In genomic region chr19:3503036-3503572, GRCh38 we compare ENCODE assay signal across 2 cellular contexts.
TF ChIP-seq lines count a peak whose summit lies in the region.

No MANE protein-coding gene starts in this region.

TF ChIP-seq in IMR-90, 13 proteins besides CTCF, POLR2A, EP300 and RAD21:
- TF ChIP-seq SMC3 (IDR thresholded peaks at IDR 0.05; ENCODE audit: low read depth, low read length) (no peak), RCOR1 (IDR thresholded peaks at IDR 0.05; ENCODE audit: insufficient replicate concordance, low read length) (no peak), FOS (IDR thresholded peaks at IDR 0.05; ENCODE audit: low read depth, low read length) (no peak), NFE2L2 (IDR thresholded peaks at IDR 0.05; ENCODE audit: low read depth, low read length) (no peak), MXI1 (IDR thresholded peaks at IDR 0.05; ENCODE audit: borderline replicate concordance, low read depth, low read length) (no peak), RFX5 (IDR thresholded peaks at IDR 0.05; ENCODE audit: low read depth, low read length) (no peak), CHD1 (IDR thresholded peaks at IDR 0.05; ENCODE audit: low read depth, low read length) (no peak), MAFK (IDR thresholded peaks at IDR 0.05; ENCODE audit: low read depth, low read length) (peak; percentile 44; the same call in 1 of the 2 replicates)
- TF ChIP-seq, protein P1, sequence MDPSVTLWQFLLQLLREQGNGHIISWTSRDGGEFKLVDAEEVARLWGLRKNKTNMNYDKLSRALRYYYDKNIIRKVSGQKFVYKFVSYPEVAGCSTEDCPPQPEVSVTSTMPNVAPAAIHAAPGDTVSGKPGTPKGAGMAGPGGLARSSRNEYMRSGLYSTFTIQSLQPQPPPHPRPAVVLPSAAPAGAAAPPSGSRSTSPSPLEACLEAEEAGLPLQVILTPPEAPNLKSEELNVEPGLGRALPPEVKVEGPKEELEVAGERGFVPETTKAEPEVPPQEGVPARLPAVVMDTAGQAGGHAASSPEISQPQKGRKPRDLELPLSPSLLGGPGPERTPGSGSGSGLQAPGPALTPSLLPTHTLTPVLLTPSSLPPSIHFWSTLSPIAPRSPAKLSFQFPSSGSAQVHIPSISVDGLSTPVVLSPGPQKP (IDR thresholded peaks at IDR 0.05; ENCODE audit: borderline replicate concordance, low read depth, low read length) = no peak
TF ChIP-seq in IMR-90: peak in this region for 1.

TF ChIP-seq in K562, 482 proteins besides CTCF, POLR2A, EP300 and RAD21 (continues in another document):
- TF ChIP-seq RB1 (IDR thresholded peaks at IDR 0.05; ENCODE audit: low read depth) = no peak
- peak; percentile 19 to 63; a peak in 2 of 4 replicates for TF ChIP-seq RCOR1 (IDR thresholded peaks at IDR 0.05; ENCODE audit: borderline replicate concordance in 1 of 2, low read depth in 2 of 2, low read length in 2 of 2)
- no peak for TF ChIP-seq CHAMP1 (IDR thresholded peaks at IDR 0.05)
- TF ChIP-seq NFRKB (IDR thresholded peaks at IDR 0.05; ENCODE audit: low read depth) = no peak
- no peak for TF ChIP-seq CXXC5 (CRISPR knock-in tag; IDR thresholded peaks at IDR 0.05)
- no peak for TF ChIP-seq POLR2AphosphoS2 (IDR thresholded peaks at IDR 0.05; ENCODE audit: low read length)
- no peak for TF ChIP-seq ZNF121 (CRISPR knock-in tag; conservative IDR thresholded peaks at IDR 0.05)
- no peak for TF ChIP-seq YY1 (IDR thresholded peaks at IDR 0.05; ENCODE audit: borderline replicate concordance in 1 of 3, control insufficient read depth in 1 of 3, extremely low read depth in 1 of 3, insufficient read depth in 3 of 3, insufficient read length in 1 of 3, insufficient replicate concordance in 2 of 3, low read depth in 1 of 3, low read length in 2 of 3)
- peak; percentile 25 for TF ChIP-seq MAFF (IDR thresholded peaks at IDR 0.05; ENCODE audit: low read length)
- no peak for TF ChIP-seq ATF1 (CRISPR knock-in tag; IDR thresholded peaks at IDR 0.05)
- 0 out of 2 replicates have a peak, but pooled peaks have one; percentile 30 for TF ChIP-seq ATF1 (tag; IDR thresholded peaks at IDR 0.05)
- TF ChIP-seq ZNF24 (IDR thresholded peaks at IDR 0.05) = no peak
- no peak for TF ChIP-seq E2F6 (IDR thresholded peaks at IDR 0.05; ENCODE audit: borderline replicate concordance in 1 of 2, extremely low read depth in 1 of 2, insufficient read depth in 1 of 2, insufficient read length in 1 of 2, low read depth in 1 of 2, low read length in 1 of 2, poor library complexity in 1 of 2, severe bottlenecking in 1 of 2)
- no peak for TF ChIP-seq ARHGAP35 (IDR thresholded peaks at IDR 0.05; ENCODE audit: partially characterized antibody)
- TF ChIP-seq ZNF778 (CRISPR knock-in tag; IDR thresholded peaks at IDR 0.05) = no peak
- no peak for TF ChIP-seq SAFB (IDR thresholded peaks at IDR 0.05; ENCODE audit: borderline replicate concordance, low read depth, low read length)
- 0 out of 2 replicates have a peak, but pooled peaks have one; percentile 29 for TF ChIP-seq MAFG (tag; conservative IDR thresholded peaks at IDR 0.05)
- no peak for TF ChIP-seq FOXK1 (CRISPR knock-in tag; IDR thresholded peaks at IDR 0.05; ENCODE audit: borderline replicate concordance)
- peak; percentile 93 for TF ChIP-seq ZEB2 (IDR thresholded peaks at IDR 0.05)
- TF ChIP-seq ATF7 (IDR thresholded peaks at IDR 0.05) = peak; percentile 44; the same call in 1 of the 2 replicates
- no peak for TF ChIP-seq KDM2B (CRISPR knock-in tag; IDR thresholded peaks at IDR 0.05)
- no peak for TF ChIP-seq SNAPC5 (CRISPR knock-in tag; IDR thresholded peaks at IDR 0.05)
- TF ChIP-seq SRSF1 (IDR thresholded peaks at IDR 0.05; ENCODE audit: low read depth, low read length) = no peak
- no peak for TF ChIP-seq PTTG1 (tag; IDR thresholded peaks at IDR 0.05; ENCODE audit: low read depth)
- no peak for TF ChIP-seq MED1 (CRISPR knock-in tag; IDR thresholded peaks at IDR 0.05; ENCODE audit: borderline replicate concordance)
- no peak for TF ChIP-seq KAT7 (CRISPR knock-in tag; IDR thresholded peaks at IDR 0.05; ENCODE audit: borderline replicate concordance)
- peak; percentile 56 for TF ChIP-seq ARID1B (IDR thresholded peaks at IDR 0.05)
- no peak for TF ChIP-seq GTF2A2 (tag; IDR thresholded peaks at IDR 0.05)
- 0 out of 2 replicates have a peak, but pooled peaks have one; percentile 18 for TF ChIP-seq MTA1 (IDR thresholded peaks at IDR 0.05; ENCODE audit: borderline replicate concordance)
- TF ChIP-seq HDGF (IDR thresholded peaks at IDR 0.05) = no peak
- TF ChIP-seq ZFX (CRISPR knock-in tag; IDR thresholded peaks at IDR 0.05) = no peak; the same call in 1 of the 2 replicates
- no peak for TF ChIP-seq ZC3H4 (CRISPR knock-in tag; IDR thresholded peaks at IDR 0.05; ENCODE audit: borderline replicate concordance)
- peak; percentile 82 for TF ChIP-seq CBFA2T2 (conservative IDR thresholded peaks at IDR 0.05)
- TF ChIP-seq ZNF274 (IDR thresholded peaks at IDR 0.05; ENCODE audit: borderline replicate concordance, low read depth, low read length) = no peak
- no peak for TF ChIP-seq HDAC8 (tag; IDR thresholded peaks at IDR 0.05)
- no peak for TF ChIP-seq DIDO1 (tag; IDR thresholded peaks at IDR 0.05; ENCODE audit: low read depth)
- no peak for TF ChIP-seq FOXJ2 (tag; IDR thresholded peaks at IDR 0.05)
- TF ChIP-seq, protein P2, sequence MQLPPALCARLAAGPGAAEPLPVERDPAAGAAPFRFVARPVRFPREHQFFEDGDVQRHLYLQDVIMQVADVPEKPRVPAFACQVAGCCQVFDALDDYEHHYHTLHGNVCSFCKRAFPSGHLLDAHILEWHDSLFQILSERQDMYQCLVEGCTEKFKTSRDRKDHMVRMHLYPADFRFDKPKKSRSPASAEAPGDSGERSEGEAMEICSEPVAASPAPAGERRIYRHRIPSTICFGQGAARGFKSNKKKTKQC (CRISPR knock-in tag; IDR thresholded peaks at IDR 0.05) = no peak
- TF ChIP-seq PYGO2 (tag; IDR thresholded peaks at IDR 0.05) = no peak
- TF ChIP-seq TFAP4 (CRISPR knock-in tag; IDR thresholded peaks at IDR 0.05; ENCODE audit: borderline replicate concordance) = peak; percentile 30
- peak; percentile 69 for TF ChIP-seq TCF3 (CRISPR knock-in tag; IDR thresholded peaks at IDR 0.05)
- no peak for TF ChIP-seq ZNF431 (CRISPR knock-in tag; IDR thresholded peaks at IDR 0.05)
- no peak for TF ChIP-seq ZBTB11 (CRISPR knock-in tag; IDR thresholded peaks at IDR 0.05)
- peak; percentile 61 for TF ChIP-seq NCOR1 (IDR thresholded peaks at IDR 0.05)
- TF ChIP-seq CTBP1 (IDR thresholded peaks at IDR 0.05; ENCODE audit: borderline replicate concordance) = peak; percentile 97
- peak; percentile 81 to 82 for TF ChIP-seq KDM1A (IDR thresholded peaks at IDR 0.05)
- no peak for TF ChIP-seq NCOA6 (IDR thresholded peaks at IDR 0.05)
- no peak; the same call in 1 of the 2 replicates for TF ChIP-seq CREB1 (IDR thresholded peaks at IDR 0.05)
- no peak for TF ChIP-seq CREB1 (CRISPR knock-in tag; IDR thresholded peaks at IDR 0.05)
- no peak for TF ChIP-seq PTBP1 (IDR thresholded peaks at IDR 0.05; ENCODE audit: low read depth, low read length)
- TF ChIP-seq, protein P3, sequence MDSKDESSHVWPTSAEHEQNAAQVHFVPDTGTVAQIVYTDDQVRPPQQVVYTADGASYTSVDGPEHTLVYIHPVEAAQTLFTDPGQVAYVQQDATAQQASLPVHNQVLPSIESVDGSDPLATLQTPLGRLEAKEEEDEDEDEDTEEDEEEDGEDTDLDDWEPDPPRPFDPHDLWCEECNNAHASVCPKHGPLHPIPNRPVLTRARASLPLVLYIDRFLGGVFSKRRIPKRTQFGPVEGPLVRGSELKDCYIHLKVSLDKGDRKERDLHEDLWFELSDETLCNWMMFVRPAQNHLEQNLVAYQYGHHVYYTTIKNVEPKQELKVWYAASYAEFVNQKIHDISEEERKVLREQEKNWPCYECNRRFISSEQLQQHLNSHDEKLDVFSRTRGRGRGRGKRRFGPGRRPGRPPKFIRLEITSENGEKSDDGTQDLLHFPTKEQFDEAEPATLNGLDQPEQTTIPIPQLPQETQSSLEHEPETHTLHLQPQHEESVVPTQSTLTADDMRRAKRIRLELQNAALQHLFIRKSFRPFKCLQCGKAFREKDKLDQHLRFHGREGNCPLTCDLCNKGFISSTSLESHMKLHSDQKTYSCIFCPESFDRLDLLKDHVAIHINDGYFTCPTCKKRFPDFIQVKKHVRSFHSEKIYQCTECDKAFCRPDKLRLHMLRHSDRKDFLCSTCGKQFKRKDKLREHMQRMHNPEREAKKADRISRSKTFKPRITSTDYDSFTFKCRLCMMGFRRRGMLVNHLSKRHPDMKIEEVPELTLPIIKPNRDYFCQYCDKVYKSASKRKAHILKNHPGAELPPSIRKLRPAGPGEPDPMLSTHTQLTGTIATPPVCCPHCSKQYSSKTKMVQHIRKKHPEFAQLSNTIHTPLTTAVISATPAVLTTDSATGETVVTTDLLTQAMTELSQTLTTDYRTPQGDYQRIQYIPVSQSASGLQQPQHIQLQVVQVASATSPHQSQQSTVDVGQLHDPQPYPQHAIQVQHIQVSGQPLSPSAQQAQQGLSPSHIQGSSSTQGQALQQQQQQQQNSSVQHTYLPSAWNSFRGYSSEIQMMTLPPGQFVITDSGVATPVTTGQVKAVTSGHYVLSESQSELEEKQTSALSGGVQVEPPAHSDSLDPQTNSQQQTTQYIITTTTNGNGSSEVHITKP (IDR thresholded peaks at IDR 0.05; ENCODE audit: partially characterized antibody) = no peak
- TF ChIP-seq, protein P4, sequence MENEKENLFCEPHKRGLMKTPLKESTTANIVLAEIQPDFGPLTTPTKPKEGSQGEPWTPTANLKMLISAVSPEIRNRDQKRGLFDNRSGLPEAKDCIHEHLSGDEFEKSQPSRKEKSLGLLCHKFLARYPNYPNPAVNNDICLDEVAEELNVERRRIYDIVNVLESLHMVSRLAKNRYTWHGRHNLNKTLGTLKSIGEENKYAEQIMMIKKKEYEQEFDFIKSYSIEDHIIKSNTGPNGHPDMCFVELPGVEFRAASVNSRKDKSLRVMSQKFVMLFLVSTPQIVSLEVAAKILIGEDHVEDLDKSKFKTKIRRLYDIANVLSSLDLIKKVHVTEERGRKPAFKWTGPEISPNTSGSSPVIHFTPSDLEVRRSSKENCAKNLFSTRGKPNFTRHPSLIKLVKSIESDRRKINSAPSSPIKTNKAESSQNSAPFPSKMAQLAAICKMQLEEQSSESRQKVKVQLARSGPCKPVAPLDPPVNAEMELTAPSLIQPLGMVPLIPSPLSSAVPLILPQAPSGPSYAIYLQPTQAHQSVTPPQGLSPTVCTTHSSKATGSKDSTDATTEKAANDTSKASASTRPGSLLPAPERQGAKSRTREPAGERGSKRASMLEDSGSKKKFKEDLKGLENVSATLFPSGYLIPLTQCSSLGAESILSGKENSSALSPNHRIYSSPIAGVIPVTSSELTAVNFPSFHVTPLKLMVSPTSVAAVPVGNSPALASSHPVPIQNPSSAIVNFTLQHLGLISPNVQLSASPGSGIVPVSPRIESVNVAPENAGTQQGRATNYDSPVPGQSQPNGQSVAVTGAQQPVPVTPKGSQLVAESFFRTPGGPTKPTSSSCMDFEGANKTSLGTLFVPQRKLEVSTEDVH (IDR thresholded peaks at IDR 0.05; ENCODE audit: low read depth, partially characterized antibody) = no peak
- TF ChIP-seq BACH1 (tag; IDR thresholded peaks at IDR 0.05) = no peak
- TF ChIP-seq ZNF175 (CRISPR knock-in tag; IDR thresholded peaks at IDR 0.05; ENCODE audit: low read depth) = no peak
- no peak for TF ChIP-seq MTA2 (IDR thresholded peaks at IDR 0.05; ENCODE audit: low read depth)
